In genomic region chr20:35312348-35312747, GRCh38 we compare ENCODE assay signal across 11 cellular contexts. TPM values are rescaled to one million over a fixed set of nuclear protein-coding genes. Genes with fewer than 3 reads are reported as not detected.
A peak's percentile ranks its signal among the peaks of the same experiment; 100 is the strongest.
DNase-seq lines count a peak whose midpoint lies in the region; ATAC-seq and TF ChIP-seq lines count a peak whose summit lies in the region.
"Had no signal": no experiment of that assay in that cellular context is flagged by ENCODE, and none has a peak within 500 bp of the region (broad histone marks: within the 10 kb centered on the region; RNA-seq: fewer than 3 reads in every experiment).

No MANE protein-coding gene starts in this region.

- H3K4me1 Mint-ChIP-seq in activated naive CD4-positive, alpha-beta T cell treated with anti-CD3 and anti-CD28 coated beads, Interleukin-2, amount 50 U/mL, for 24 hours, result peaks cover 27% of the 10 kb centered on the region

- no peak for DNase-seq in activated naive CD4-positive, alpha-beta T cell treated with Interleukin-2 at 50 U/mL for 16 hours
- no peak for DNase-seq in SK-N-MC (ENCODE audit: low read depth, low spot score)
- DNase-seq in epithelial cell of proximal tubule (ENCODE audit: low read depth), result peak; percentile 73
- peak; percentile 49 for DNase-seq in stromal cell of bone marrow (ENCODE audit: low read depth)
- no peak for DNase-seq in NCI-H82 treated with DMSO at 0.1 percent for 48 hours (lab: John Stamatoyannopoulos, UW; ENCODE audit: unreplicated experiment)
- DNase-seq in posterior vena cava (ENCODE audit: low spot score), result no peak
- DNase-seq: KG1 had no signal

- H3K27ac ChIP-seq in SK-N-MC, result peak overlapping the region; percentile 82
- H3K27ac ChIP-seq: neutrophil had no signal

- no peaks in the 10 kb centered on the region for H3K27me3 Mint-ChIP-seq in activated naive CD4-positive, alpha-beta T cell treated with anti-CD3 and anti-CD28 coated beads, Interleukin-2, amount 50 U/mL, for 24 hours

- peak overlapping the region; percentile 63 for H3K27ac Mint-ChIP-seq in activated naive CD4-positive, alpha-beta T cell treated with anti-CD3 and anti-CD28 coated beads, Interleukin-2, amount 50 U/mL, for 24 hours

- no peaks in the 10 kb centered on the region for H3K9me3 Mint-ChIP-seq in activated naive CD4-positive, alpha-beta T cell treated with anti-CD3 and anti-CD28 coated beads, Interleukin-2, amount 50 U/mL, for 24 hours

- peaks cover 16% of the 10 kb centered on the region for H3K36me3 ChIP-seq in SK-N-MC (ENCODE audit: insufficient read depth, low read length)
- H3K36me3 ChIP-seq: neutrophil had no signal

- intact Hi-C loops in posterior vena cava (cut with DNase I), result no loop called here

- TF ChIP-seq CTCF in epithelial cell of proximal tubule (conservative IDR thresholded peaks at IDR 0.05; ENCODE audit: low read depth, low read length), result no peak

- H3K36me3 Mint-ChIP-seq in activated naive CD4-positive, alpha-beta T cell treated with anti-CD3 and anti-CD28 coated beads, Interleukin-2, amount 50 U/mL, for 24 hours, result peaks cover 2% of the 10 kb centered on the region

- no peak overlapping the region for H3K4me3 Mint-ChIP-seq in activated naive CD4-positive, alpha-beta T cell treated with anti-CD3 and anti-CD28 coated beads, Interleukin-2, amount 50 U/mL, for 24 hours

- ATAC-seq in HG03354 (IDR thresholded peaks at IDR 0.05; ENCODE audit: poor library complexity, severe bottlenecking, unreplicated experiment), result no peak

- H3K4me3 ChIP-seq in SK-N-MC, result no peak overlapping the region
- no peak overlapping the region for H3K4me3 ChIP-seq in epithelial cell of proximal tubule (ENCODE audit: low read depth, low read length)

- H3K9ac ChIP-seq in SK-N-MC (ENCODE audit: insufficient read length), result no peak overlapping the region

- no peaks in the 10 kb centered on the region for H3K9me3 ChIP-seq in SK-N-MC (ENCODE audit: low read depth, low read length)
- H3K9me3 ChIP-seq: neutrophil had no signal

RNA-seq across cellular contexts. Expression of gene FAM83C, which starts 20.1 kb away (rescaled TPM):
- 0.14 TPM in 1 of 2 replicates, not detected in the other for total RNA-seq in epithelial cell of proximal tubule
- total RNA-seq in posterior vena cava, result not detected
- total RNA-seq: T-helper 2 cell treated with Interferon-gamma antibody and Interleukin-4, amounts not matched to agents 100 ng/mL and 5 ng/mL, for 36 hours had no signal

RNA-seq across cellular contexts. Expression of gene EIF6, which starts 27.8 kb away (rescaled TPM):
- total RNA-seq in epithelial cell of proximal tubule (315 and 480 TPM in 2 replicates), posterior vena cava (10 to 100 TPM; 61.9 to 89.7 TPM)

RNA-seq across cellular contexts. Expression of gene MMP24OS, which starts 34.4 kb away (rescaled TPM):
- 16.1 and 32.3 TPM in 2 replicates for total RNA-seq in epithelial cell of proximal tubule
- total RNA-seq in posterior vena cava, result 10 to 100 TPM; 40.4 to 54.6 TPM

Comparison
In these comparisons a context has a peak if more than half of its experiments do, and no peak if none do; other contexts are left out.
1. DNase-seq: peak in epithelial cell of proximal tubule (single experiment) and stromal cell of bone marrow (single experiment); none in activated naive CD4-positive, alpha-beta T cell treated with Interleukin-2 at 50 U/mL for 16 hours (single experiment), SK-N-MC (single experiment), NCI-H82 treated with DMSO at 0.1 percent for 48 hours (single experiment) and posterior vena cava (single experiment).